8 cellular contexts compared by ENCODE assay signal in genomic region chr15:60479361-60479684, GRCh38. TPM values are rescaled to one million over a fixed set of nuclear protein-coding genes. Genes with fewer than 3 reads are reported as not detected.
A peak's percentile ranks its signal among the peaks of the same experiment; 100 is the strongest.
DNase-seq lines count a peak whose midpoint lies in the region; TF ChIP-seq lines count a peak whose summit lies in the region.

No MANE protein-coding gene starts in this region.

- peaks cover 52% of the 10 kb centered on the region for H3K4me1 Mint-ChIP-seq in activated T-helper 1 cell treated with anti-CD3 and anti-CD28 coated beads, Interleukin-12 subunit alpha, Interleukin-12 subunit beta, Interleukin-2, Interleukin-4 antibody, amounts not matched to agents 30 ng/mL and 10 ng/mL and 1 ng/mL, durations not matched to agents 14 hours and 24 hours and 36 hours (ENCODE audit: low read depth)

- peak overlapping the region; percentile 50 for H3K4me3 ChIP-seq in cardiac muscle cell
- peak overlapping the region; percentile 96 for H3K4me3 ChIP-seq in iPS-15b (ENCODE audit: low read depth, low read length)
- H3K4me3 ChIP-seq in stomach = peak overlapping the region; percentile 62 to 76 (median 74)

- peak overlapping the region; percentile 97 for H3K4me3 Mint-ChIP-seq in activated T-helper 1 cell treated with anti-CD3 and anti-CD28 coated beads, Interleukin-12 subunit alpha, Interleukin-12 subunit beta, Interleukin-2, Interleukin-4 antibody, amounts not matched to agents 30 ng/mL and 10 ng/mL and 1 ng/mL, durations not matched to agents 14 hours and 24 hours and 36 hours

- intact Hi-C loops in cardiac septum (cut with DNase I) (no loop called here), stomach (cut with DNase I; ENCODE audit: low total_unique reads) (no loop called here)
- intact Hi-C loops in activated T-helper 1 cell treated with anti-CD3 and anti-CD28 coated beads, Interleukin-12 subunit alpha, Interleukin-12 subunit beta, Interleukin-2, Interleukin-4 antibody, amounts not matched to agents 30 ng/mL and 10 ng/mL and 1 ng/mL, durations not matched to agents 14 hours and 24 hours and 36 hours (cut with micrococcal nuclease) = loop anchor here (1.0 to 10.0 kb wide), 9 partner anchors 28 to 1375 kb away; partner anchors contain the start of genes ANXA2, BNIP2 and CCNB2

- peaks cover 19% of the 10 kb centered on the region for H3K36me3 Mint-ChIP-seq in activated T-helper 1 cell treated with anti-CD3 and anti-CD28 coated beads, Interleukin-12 subunit alpha, Interleukin-12 subunit beta, Interleukin-2, Interleukin-4 antibody, amounts not matched to agents 30 ng/mL and 10 ng/mL and 1 ng/mL, durations not matched to agents 14 hours and 24 hours and 36 hours (ENCODE audit: low read depth)

- H3K9me3 Mint-ChIP-seq in activated T-helper 1 cell treated with anti-CD3 and anti-CD28 coated beads, Interleukin-12 subunit alpha, Interleukin-12 subunit beta, Interleukin-2, Interleukin-4 antibody, amounts not matched to agents 30 ng/mL and 10 ng/mL and 1 ng/mL, durations not matched to agents 14 hours and 24 hours and 36 hours = no peaks in the 10 kb centered on the region

- peaks cover 28% of the 10 kb centered on the region for H3K4me1 ChIP-seq in cardiac muscle cell (ENCODE audit: low read depth)
- H3K4me1 ChIP-seq in iPS-15b (ENCODE audit: control insufficient read depth, insufficient read depth, low read length) = peaks cover 12% of the 10 kb centered on the region
- peaks cover 21 to 56% (median 39%) of the 10 kb centered on the region in 4 donors for H3K4me1 ChIP-seq in stomach

- H3K27ac ChIP-seq in cardiac muscle cell (peak overlapping the region; percentile 95), stomach (peak overlapping the region; percentile 94 to 96 (median 95))

- no peak for TF ChIP-seq EP300 in stomach (IDR thresholded peaks at IDR 0.05)

- no peak for TF ChIP-seq POLR2A in stomach (IDR thresholded peaks at IDR 0.05)

- WGBS in stomach, 5 donors = 7 to 14% (median 10%) methylated on average over 5 of the region's 5 CpGs

- H3K27ac Mint-ChIP-seq in activated T-helper 1 cell treated with anti-CD3 and anti-CD28 coated beads, Interleukin-12 subunit alpha, Interleukin-12 subunit beta, Interleukin-2, Interleukin-4 antibody, amounts not matched to agents 30 ng/mL and 10 ng/mL and 1 ng/mL, durations not matched to agents 14 hours and 24 hours and 36 hours = peak overlapping the region; percentile 97

- no peaks in the 10 kb centered on the region for H3K27me3 Mint-ChIP-seq in activated T-helper 1 cell treated with anti-CD3 and anti-CD28 coated beads, Interleukin-12 subunit alpha, Interleukin-12 subunit beta, Interleukin-2, Interleukin-4 antibody, amounts not matched to agents 30 ng/mL and 10 ng/mL and 1 ng/mL, durations not matched to agents 14 hours and 24 hours and 36 hours (ENCODE audit: insufficient read depth)

- H3K9ac ChIP-seq in iPS-15b (ENCODE audit: low read depth, low read length) = peak overlapping the region; percentile 57

- no peak for TF ChIP-seq CTCF in cardiac muscle cell (IDR thresholded peaks at IDR 0.05; ENCODE audit: low read depth, low read length)
- no peak for TF ChIP-seq CTCF in stomach (IDR thresholded peaks at IDR 0.05)

- H3K9me3 ChIP-seq in cardiac muscle cell (ENCODE audit: low read depth) = no peaks in the 10 kb centered on the region
- no peaks in the 10 kb centered on the region for H3K9me3 ChIP-seq in iPS-15b (ENCODE audit: control insufficient read depth, insufficient read depth, low read length)
- no peaks in the 10 kb centered on the region for H3K9me3 ChIP-seq in stomach

- H3K36me3 ChIP-seq in cardiac muscle cell (peaks cover 2% of the 10 kb centered on the region), iPS-15b (ENCODE audit: control insufficient read depth, insufficient read depth, low read length) (no peaks in the 10 kb centered on the region), stomach (peaks cover 0 to 12% (median 7%) of the 10 kb centered on the region in 4 donors)

- DNase-seq in cardiac muscle cell (ENCODE audit: low read depth in 1 of 2, low spot score in 1 of 2) (no peak), cardiac septum (ENCODE audit: low spot score) (no peak), stomach (no peak), occipital lobe (lab: John Stamatoyannopoulos, UW) (no peak), SKM-1 treated with dmso at 0.1 percent for 144 hours (lab: John Stamatoyannopoulos, UW; ENCODE audit: unreplicated experiment) (no peak)
- DNase-seq in activated T-helper 1 cell treated with anti-CD3 and anti-CD28 coated beads, Interleukin-12 subunit alpha, Interleukin-12 subunit beta, Interleukin-2, Interleukin-4 antibody, amounts not matched to agents 30 ng/mL and 10 ng/mL and 1 ng/mL, durations not matched to agents 14 hours and 24 hours and 36 hours (ENCODE audit: low spot score) = no peak
- no peak for DNase-seq in stimulated activated CD8-positive, alpha-beta memory T cell treated with anti-CD3 and anti-CD28 coated beads, Interleukin-4, amount 100 ng/mL, for 48 hours

- H3K27me3 ChIP-seq in cardiac muscle cell (no peaks in the 10 kb centered on the region), iPS-15b (ENCODE audit: control insufficient read depth, insufficient read depth, low read length) (no peaks in the 10 kb centered on the region), stomach (no peaks in the 10 kb centered on the region)

RNA-seq across cellular contexts. Expression of gene ICE2, which starts 0.4 kb away (rescaled TPM):
- total RNA-seq in cardiac muscle cell (19.8 and 41.5 TPM in 2 replicates), cardiac septum (29.7 TPM), stomach (100 to 1,000 TPM in 1 of 5 donors, 10 to 100 TPM in 4; 17.4 to 127 (median 41.9) TPM), occipital lobe (55.7 TPM)
- polyA plus RNA-seq in cardiac muscle cell (26.4 and 49.4 TPM in 2 replicates), stomach (10 to 100 TPM; 10.5 to 30.9 (median 10.9) TPM)
- 51.9 and 56.1 TPM in 2 replicates for total RNA-seq in activated T-helper 1 cell treated with anti-CD3 and anti-CD28 coated beads, Interleukin-12 subunit alpha, Interleukin-12 subunit beta, Interleukin-2, Interleukin-4 antibody, amounts not matched to agents 30 ng/mL and 10 ng/mL and 1 ng/mL, durations not matched to agents 14 hours and 24 hours and 36 hours
